16 cellular contexts compared by ENCODE assay signal in the genomic region with DNA sequence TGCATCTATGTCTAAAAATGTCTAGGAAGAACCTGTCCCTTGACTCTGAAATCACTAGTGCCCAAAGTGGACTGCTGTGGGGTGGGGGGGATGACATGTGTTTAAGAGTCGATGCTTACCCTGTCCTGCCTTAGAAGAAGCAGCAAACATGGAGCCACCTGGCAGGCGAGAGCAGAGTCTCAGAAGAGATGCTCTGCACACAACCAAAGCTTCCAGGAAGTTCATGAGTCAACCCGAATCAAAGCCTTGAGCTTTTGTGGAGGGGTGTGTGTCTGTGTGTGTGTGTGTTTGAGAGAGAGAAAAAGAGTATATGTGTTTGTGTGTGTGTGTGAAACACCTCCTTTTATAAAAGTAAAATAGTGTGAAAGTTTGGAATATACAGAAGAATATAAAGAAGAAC.
DNase-seq lines count a peak whose midpoint lies in the region; ATAC-seq and TF ChIP-seq lines count a peak whose summit lies in the region.
"Had no signal": no experiment of that assay in that cellular context is flagged by ENCODE, and none has a peak within 500 bp of the region (broad histone marks: within the 10 kb centered on the region; RNA-seq: fewer than 3 reads in every experiment).

No MANE protein-coding gene starts in this region.

- no peak for ATAC-seq in activated naive CD4-positive, alpha-beta T cell treated with anti-CD3 and anti-CD28 coated beads, Interleukin-2, amount 50 U/mL, for 72 hours
- ATAC-seq in esophagus mucosa (peak; percentile 49), GM21576 (IDR thresholded peaks at IDR 0.05; ENCODE audit: unreplicated experiment) (no peak)
- no peak for ATAC-seq in stimulated activated naive CD8-positive, alpha-beta T cell treated with anti-CD3 and anti-CD28 coated beads, Interleukin-15, amount 100 ng/mL, for 72 hours
- ATAC-seq: HepG2, K562 had no signal

- no peak overlapping the region for H3K27ac Mint-ChIP-seq in activated naive CD4-positive, alpha-beta T cell treated with anti-CD3 and anti-CD28 coated beads for 36 hours
- H3K27ac Mint-ChIP-seq in activated naive CD4-positive, alpha-beta T cell treated with anti-CD3 and anti-CD28 coated beads, Interleukin-2, amount 50 U/mL, for 72 hours, result no peak overlapping the region
- no peak overlapping the region for H3K27ac Mint-ChIP-seq in stimulated activated naive CD8-positive, alpha-beta T cell treated with anti-CD3 and anti-CD28 coated beads, Interleukin-15, amount 100 ng/mL, for 72 hours
- H3K27ac Mint-ChIP-seq: HFFc6 had no signal

- H2BK120ac ChIP-seq in mesenchymal stem cell (ENCODE audit: low read depth, low read length), result no peak overlapping the region

- H3K4me3 ChIP-seq in mesenchymal stem cell (ENCODE audit: insufficient read depth in 1 of 2, low read depth in 1 of 2, low read length in 2 of 2), result no peak overlapping the region
- H3K4me3 ChIP-seq: HAP-1, K562 had no signal

- peak overlapping the region; percentile 16 for H2AK5ac ChIP-seq in mesenchymal stem cell (ENCODE audit: low read length, severe bottlenecking)

- in situ Hi-C loops in GM13977 (cut with MboI; ENCODE audit: low pct_unique_long_range_greater_than_20kb, low sequenced_read_pairs, unreplicated experiment), result no loop called here

- H2BK5ac ChIP-seq in mesenchymal stem cell (ENCODE audit: low read depth, low read length, poor library complexity, severe bottlenecking), result no peak overlapping the region

- H3K4me1 ChIP-seq in mesenchymal stem cell (ENCODE audit: control insufficient read depth, insufficient read depth, low read depth, low read length), result peaks cover 13% of the 10 kb centered on the region
- H3K4me1 ChIP-seq: HAP-1 had no signal

- no peak for TF ChIP-seq CTCF in GM13977 (IDR thresholded peaks at IDR 0.05; ENCODE audit: extremely low read depth, insufficient read depth, missing control alignments)

- no peak overlapping the region for H3K9ac ChIP-seq in mesenchymal stem cell (ENCODE audit: low read length)

- no peaks in the 10 kb centered on the region for H3K36me3 ChIP-seq in mesenchymal stem cell (ENCODE audit: control insufficient read depth in 1 of 2, insufficient read depth in 2 of 2, low read depth in 1 of 2, low read length in 2 of 2)
- H3K36me3 ChIP-seq: BE2C, HAP-1 had no signal

- no peaks in the 10 kb centered on the region for H3K9me3 ChIP-seq in mesenchymal stem cell (ENCODE audit: control insufficient read depth, low read length)
- H3K9me3 ChIP-seq: BE2C, HAP-1 had no signal

- intact Hi-C loops in activated naive CD4-positive, alpha-beta T cell treated with anti-CD3 and anti-CD28 coated beads for 36 hours (cut with micrococcal nuclease), result no loop called here

- no peak overlapping the region for H3K4me3 Mint-ChIP-seq in activated naive CD4-positive, alpha-beta T cell treated with anti-CD3 and anti-CD28 coated beads for 36 hours
- H3K4me3 Mint-ChIP-seq in stimulated activated naive CD8-positive, alpha-beta T cell treated with anti-CD3 and anti-CD28 coated beads, Interleukin-15, amount 100 ng/mL, for 72 hours, result no peak overlapping the region
- H3K4me3 Mint-ChIP-seq: CD4-positive, alpha-beta memory T cell; HFFc6 had no signal

- H2AFZ ChIP-seq in mesenchymal stem cell (ENCODE audit: low read depth, low read length), result no peak overlapping the region

- peaks cover 3% of the 10 kb centered on the region for H3K4me1 Mint-ChIP-seq in activated naive CD4-positive, alpha-beta T cell treated with anti-CD3 and anti-CD28 coated beads for 36 hours (ENCODE audit: low read depth)
- H3K4me1 Mint-ChIP-seq in stimulated activated naive CD8-positive, alpha-beta T cell treated with anti-CD3 and anti-CD28 coated beads, Interleukin-15, amount 100 ng/mL, for 72 hours, result no peaks in the 10 kb centered on the region
- H3K4me1 Mint-ChIP-seq: CD4-positive, alpha-beta memory T cell had no signal

- no peaks in the 10 kb centered on the region for H3K36me3 Mint-ChIP-seq in activated naive CD4-positive, alpha-beta T cell treated with anti-CD3 and anti-CD28 coated beads for 36 hours (ENCODE audit: low read depth)
- H3K36me3 Mint-ChIP-seq in activated naive CD4-positive, alpha-beta T cell treated with anti-CD3 and anti-CD28 coated beads, Interleukin-2, amount 50 U/mL, for 72 hours, result no peaks in the 10 kb centered on the region
- H3K36me3 Mint-ChIP-seq: CD4-positive, alpha-beta memory T cell had no signal

- H3K18ac ChIP-seq in mesenchymal stem cell (ENCODE audit: low read depth in 1 of 2, low read length in 2 of 2), result no peak overlapping the region

- H3K4ac ChIP-seq in mesenchymal stem cell (ENCODE audit: low read depth in 1 of 2, low read length in 2 of 2), result no peak overlapping the region

- DNase-seq in activated naive CD4-positive, alpha-beta T cell treated with anti-CD3 and anti-CD28 coated beads for 36 hours, result peak; percentile 19
- DNase-seq in activated naive CD4-positive, alpha-beta T cell treated with anti-CD3 and anti-CD28 coated beads, Interleukin-2, amount 50 U/mL, for 72 hours (ENCODE audit: low spot score in 2 of 2), result no peak
- no peak for DNase-seq in mesenchymal stem cell
- DNase-seq in stimulated activated naive CD8-positive, alpha-beta T cell treated with anti-CD3 and anti-CD28 coated beads, Interleukin-15, amount 100 ng/mL, for 72 hours, result no peak
- DNase-seq in GM13977 (ENCODE audit: low spot score), result no peak
- DNase-seq: BE2C; CD4-positive, alpha-beta memory T cell; DMS79 treated with DMSO at 0.1 percent for 48 hours; EL; HFFc6 had no signal

- no peaks in the 10 kb centered on the region for H3K27me3 Mint-ChIP-seq in activated naive CD4-positive, alpha-beta T cell treated with anti-CD3 and anti-CD28 coated beads for 36 hours (ENCODE audit: low read depth)
- no peaks in the 10 kb centered on the region for H3K27me3 Mint-ChIP-seq in stimulated activated naive CD8-positive, alpha-beta T cell treated with anti-CD3 and anti-CD28 coated beads, Interleukin-15, amount 100 ng/mL, for 72 hours

- H4K91ac ChIP-seq in mesenchymal stem cell (ENCODE audit: low read length), result no peak overlapping the region

- H3K27me3 ChIP-seq in mesenchymal stem cell (ENCODE audit: control insufficient read depth in 1 of 2, insufficient read depth in 1 of 2, low read length in 2 of 2), result no peaks in the 10 kb centered on the region
- H3K27me3 ChIP-seq: BE2C had no signal

- H3K79me1 ChIP-seq in mesenchymal stem cell (replicated peaks; ENCODE audit: low read length, poor library complexity, severe bottlenecking), result no peaks in the 10 kb centered on the region

- no peak overlapping the region for H2BK15ac ChIP-seq in mesenchymal stem cell (ENCODE audit: low read depth, poor library complexity, severe bottlenecking)

- no peak overlapping the region for H3K14ac ChIP-seq in mesenchymal stem cell (ENCODE audit: low read length in 2 of 2)

- CTCF ChIA-PET in activated naive CD4-positive, alpha-beta T cell treated with anti-CD3 and anti-CD28 coated beads for 36 hours (lab: Charles Lee), result no interaction called here

- H2BK12ac ChIP-seq in mesenchymal stem cell (ENCODE audit: low read length in 2 of 2), result no peak overlapping the region

- H3K9me3 Mint-ChIP-seq in activated naive CD4-positive, alpha-beta T cell treated with anti-CD3 and anti-CD28 coated beads for 36 hours, result no peaks in the 10 kb centered on the region
- no peaks in the 10 kb centered on the region for H3K9me3 Mint-ChIP-seq in activated naive CD4-positive, alpha-beta T cell treated with anti-CD3 and anti-CD28 coated beads, Interleukin-2, amount 50 U/mL, for 72 hours
- no peaks in the 10 kb centered on the region for H3K9me3 Mint-ChIP-seq in stimulated activated naive CD8-positive, alpha-beta T cell treated with anti-CD3 and anti-CD28 coated beads, Interleukin-15, amount 100 ng/mL, for 72 hours
- H3K9me3 Mint-ChIP-seq: CD4-positive, alpha-beta memory T cell; HFFc6 had no signal

- H3K4me2 ChIP-seq in mesenchymal stem cell (ENCODE audit: low read length, poor library complexity, severe bottlenecking), result no peak overlapping the region

- H3K27ac ChIP-seq in mesenchymal stem cell (ENCODE audit: low read length, poor library complexity, severe bottlenecking), result no peak overlapping the region
- H3K27ac ChIP-seq: C4-2B had no signal

- no peak overlapping the region for H4K8ac ChIP-seq in mesenchymal stem cell (ENCODE audit: low read length)

- no peak overlapping the region for H3K23ac ChIP-seq in mesenchymal stem cell (ENCODE audit: low read length in 2 of 2)

- 91% methylated on average over 3 of the region's 3 CpGs for WGBS in mesenchymal stem cell
